27 cellular contexts compared by ENCODE assay signal in genomic region chr18:49483198-49483597, GRCh38. TPM values are rescaled to one million over a fixed set of nuclear protein-coding genes. Genes with fewer than 3 reads are reported as not detected.
DNase-seq lines count a peak whose midpoint lies in the region; ATAC-seq and TF ChIP-seq lines count a peak whose summit lies in the region.
"Had no signal": no experiment of that assay in that cellular context is flagged by ENCODE, and none has a peak within 500 bp of the region (broad histone marks: within the 10 kb centered on the region; RNA-seq: fewer than 3 reads in every experiment).

No MANE protein-coding gene starts in this region.

- no peak for ATAC-seq in activated CD8-positive, alpha-beta T cell treated with anti-CD3 and anti-CD28 coated beads for 36 hours
- ATAC-seq in activated CD8-positive, alpha-beta T cell treated with anti-CD3 and anti-CD28 coated beads, Interleukin-2, amount 10 ng/mL, durations not matched to agents 7 days and 5 days, result no peak
- ATAC-seq in CD4-positive, alpha-beta T cell (ENCODE audit: poor library complexity), result no peak
- no peak for ATAC-seq in SK-N-SH treated with all-trans-retinoic acid at 6 μM for 48 hours
- no peak for ATAC-seq in naive thymus-derived CD4-positive, alpha-beta T cell
- ATAC-seq in GM18873 (IDR thresholded peaks at IDR 0.05; ENCODE audit: low FRiP score, unreplicated experiment), result no peak
- ATAC-seq: PC-3, Right ventricle myocardium inferior had no signal

- no peak for DNase-seq in activated CD8-positive, alpha-beta T cell treated with anti-CD3 and anti-CD28 coated beads for 36 hours
- DNase-seq in activated CD8-positive, alpha-beta T cell treated with anti-CD3 and anti-CD28 coated beads, Interleukin-2, amount 10 ng/mL, durations not matched to agents 7 days and 5 days, result no peak
- DNase-seq in CD4-positive, alpha-beta T cell, result no peak
- no peak for DNase-seq in naive thymus-derived CD4-positive, alpha-beta T cell
- DNase-seq in NCI-H446 (lab: John Stamatoyannopoulos, UW), result no peak
- DNase-seq in GM20000 (ENCODE audit: low spot score), result no peak
- DNase-seq: 8988T; ACHN; BE2C; DMS153; DND-41; GM23248; H7; NCI-H1092; NCI-H1417 treated with DMSO at 0.1 percent for 48 hours; NCI-H187; NCI-H2171 treated with DMSO at 0.1 percent for 48 hours; NCI-H345; NCI-H524 treated with DMSO at 0.1 percent for 48 hours; NCI-H82; NK-92 treated with Interleukin-12 subunit alpha and Interleukin-12 subunit beta, amount 100 ng/mL, for 24 hours; PC-3; SJCRH30 had no signal

- no peaks in the 10 kb centered on the region for H3K27me3 Mint-ChIP-seq in activated CD8-positive, alpha-beta T cell treated with anti-CD3 and anti-CD28 coated beads for 36 hours
- H3K27me3 Mint-ChIP-seq in activated CD8-positive, alpha-beta T cell treated with anti-CD3 and anti-CD28 coated beads, Interleukin-2, amount 10 ng/mL, durations not matched to agents 7 days and 5 days (ENCODE audit: low read depth), result no peaks in the 10 kb centered on the region
- H3K27me3 Mint-ChIP-seq in CD4-positive, alpha-beta T cell, result no peaks in the 10 kb centered on the region
- H3K27me3 Mint-ChIP-seq in naive thymus-derived CD4-positive, alpha-beta T cell, result no peaks in the 10 kb centered on the region

- no peak overlapping the region for H3K4me3 Mint-ChIP-seq in activated CD8-positive, alpha-beta T cell treated with anti-CD3 and anti-CD28 coated beads for 36 hours
- H3K4me3 Mint-ChIP-seq in activated CD8-positive, alpha-beta T cell treated with anti-CD3 and anti-CD28 coated beads, Interleukin-2, amount 10 ng/mL, durations not matched to agents 7 days and 5 days, result no peak overlapping the region
- H3K4me3 Mint-ChIP-seq in CD4-positive, alpha-beta T cell, result peak overlapping the region; percentile 73
- H3K4me3 Mint-ChIP-seq in naive thymus-derived CD4-positive, alpha-beta T cell, result peak overlapping the region in 2 of 10 donors; percentile 25 to 53
- H3K4me3 Mint-ChIP-seq: CD14-positive monocyte had no signal

- H3K4me1 Mint-ChIP-seq in activated CD8-positive, alpha-beta T cell treated with anti-CD3 and anti-CD28 coated beads for 36 hours (ENCODE audit: low read depth), result peaks cover 31% of the 10 kb centered on the region
- H3K4me1 Mint-ChIP-seq in activated CD8-positive, alpha-beta T cell treated with anti-CD3 and anti-CD28 coated beads, Interleukin-2, amount 10 ng/mL, durations not matched to agents 7 days and 5 days (ENCODE audit: low read depth), result peaks cover 29% of the 10 kb centered on the region
- H3K4me1 Mint-ChIP-seq in CD4-positive, alpha-beta T cell (ENCODE audit: low read depth), result peaks cover 41% of the 10 kb centered on the region
- H3K4me1 Mint-ChIP-seq in naive thymus-derived CD4-positive, alpha-beta T cell, result peaks cover 23 to 58% (median 47%) of the 10 kb centered on the region in 7 donors

- H3K4me3 ChIP-seq in naive thymus-derived CD4-positive, alpha-beta T cell (ENCODE audit: low read length), result no peak overlapping the region
- H3K4me3 ChIP-seq: GM23248, SJCRH30 had no signal

- peaks cover 0 to 50% (median 7%) of the 10 kb centered on the region in 3 experiments for H3K36me3 ChIP-seq in naive thymus-derived CD4-positive, alpha-beta T cell (ENCODE audit: control insufficient read depth in 2 of 3, insufficient read depth in 3 of 3, low read length in 3 of 3)

- peaks cover 17 to 19% of the 10 kb centered on the region in 2 donors for H3K4me1 ChIP-seq in naive thymus-derived CD4-positive, alpha-beta T cell (ENCODE audit: control insufficient read depth in 2 of 2, insufficient read depth in 2 of 2, low read length in 2 of 2)
- H3K4me1 ChIP-seq: BE2C had no signal

- H3K27ac ChIP-seq in CD4-positive, alpha-beta T cell (ENCODE audit: low read depth, low read length), result no peak overlapping the region
- H3K27ac ChIP-seq in naive thymus-derived CD4-positive, alpha-beta T cell (ENCODE audit: low read depth, low read length), result no peak overlapping the region
- H3K27ac ChIP-seq: GM23248, SJCRH30 had no signal

- TF ChIP-seq CTCF in activated CD8-positive, alpha-beta T cell treated with anti-CD3 and anti-CD28 coated beads for 36 hours (IDR thresholded peaks at IDR 0.05), result no peak
- TF ChIP-seq CTCF in CD4-positive, alpha-beta T cell (IDR thresholded peaks at IDR 0.05), result no peak
- TF ChIP-seq CTCF in GM20000 (IDR thresholded peaks at IDR 0.05; ENCODE audit: extremely low read depth, missing control alignments), result no peak

- CTCF ChIA-PET in activated CD8-positive, alpha-beta T cell treated with anti-CD3 and anti-CD28 coated beads for 36 hours (lab: Charles Lee), result interaction anchor here (1.2 to 1.6 kb wide), 2 partner anchors 18 to 806 kb away, joined by 3 to 7 read pairs; no protein-coding TSS in a partner anchor
- CTCF ChIA-PET in activated CD8-positive, alpha-beta T cell treated with anti-CD3 and anti-CD28 coated beads, Interleukin-2, amount 10 ng/mL, durations not matched to agents 7 days and 5 days (lab: Charles Lee), result no interaction called here
- CTCF ChIA-PET in CD4-positive, alpha-beta T cell (lab: Charles Lee), result interaction anchor here (0.7 to 1.5 kb wide), 2 partner anchors 23 to 786 kb away, joined by 3 to 5 read pairs; partner anchors contain the start of gene DYM
- CTCF ChIA-PET in naive thymus-derived CD4-positive, alpha-beta T cell (lab: Charles Lee), result no interaction called here

- peaks cover 49% of the 10 kb centered on the region for H3K36me3 Mint-ChIP-seq in activated CD8-positive, alpha-beta T cell treated with anti-CD3 and anti-CD28 coated beads for 36 hours (ENCODE audit: low read depth)
- H3K36me3 Mint-ChIP-seq in activated CD8-positive, alpha-beta T cell treated with anti-CD3 and anti-CD28 coated beads, Interleukin-2, amount 10 ng/mL, durations not matched to agents 7 days and 5 days (ENCODE audit: low read depth), result peaks cover 50% of the 10 kb centered on the region
- H3K36me3 Mint-ChIP-seq in CD4-positive, alpha-beta T cell (ENCODE audit: low read depth), result peaks cover 78% of the 10 kb centered on the region
- peaks cover 12 to 30% (median 28%) of the 10 kb centered on the region in 5 donors for H3K36me3 Mint-ChIP-seq in naive thymus-derived CD4-positive, alpha-beta T cell

- no peaks in the 10 kb centered on the region for H3K9me3 Mint-ChIP-seq in activated CD8-positive, alpha-beta T cell treated with anti-CD3 and anti-CD28 coated beads for 36 hours
- no peaks in the 10 kb centered on the region for H3K9me3 Mint-ChIP-seq in activated CD8-positive, alpha-beta T cell treated with anti-CD3 and anti-CD28 coated beads, Interleukin-2, amount 10 ng/mL, durations not matched to agents 7 days and 5 days (ENCODE audit: insufficient read depth)
- no peaks in the 10 kb centered on the region for H3K9me3 Mint-ChIP-seq in CD4-positive, alpha-beta T cell
- no peaks in the 10 kb centered on the region for H3K9me3 Mint-ChIP-seq in naive thymus-derived CD4-positive, alpha-beta T cell
- H3K9me3 Mint-ChIP-seq: CD14-positive monocyte had no signal

- H3K27ac Mint-ChIP-seq in activated CD8-positive, alpha-beta T cell treated with anti-CD3 and anti-CD28 coated beads for 36 hours, result peak overlapping the region; percentile 47
- no peak overlapping the region for H3K27ac Mint-ChIP-seq in activated CD8-positive, alpha-beta T cell treated with anti-CD3 and anti-CD28 coated beads, Interleukin-2, amount 10 ng/mL, durations not matched to agents 7 days and 5 days
- H3K27ac Mint-ChIP-seq in CD4-positive, alpha-beta T cell, result peak overlapping the region; percentile 40
- peak overlapping the region in 6 of 9 donors; percentile 5 to 75 (median 54) for H3K27ac Mint-ChIP-seq in naive thymus-derived CD4-positive, alpha-beta T cell

- no peaks in the 10 kb centered on the region for H3K9me3 ChIP-seq in CD4-positive, alpha-beta T cell (ENCODE audit: control insufficient read depth, low read length)
- no peaks in the 10 kb centered on the region for H3K9me3 ChIP-seq in naive thymus-derived CD4-positive, alpha-beta T cell (ENCODE audit: control insufficient read depth in 2 of 3, low read length in 3 of 3)
- H3K9me3 ChIP-seq: BE2C, SJCRH30 had no signal

- no peaks in the 10 kb centered on the region for H3K27me3 ChIP-seq in CD4-positive, alpha-beta T cell (ENCODE audit: control insufficient read depth, insufficient read depth, low read length)
- H3K27me3 ChIP-seq in naive thymus-derived CD4-positive, alpha-beta T cell (ENCODE audit: control insufficient read depth in 2 of 2, insufficient read depth in 2 of 2, low read length in 2 of 2), result no peaks in the 10 kb centered on the region
- H3K27me3 ChIP-seq: BE2C, SJCRH30 had no signal

- intact Hi-C loops in activated CD8-positive, alpha-beta T cell treated with anti-CD3 and anti-CD28 coated beads for 36 hours (cut with micrococcal nuclease), result no loop called here
- intact Hi-C loops in CD4-positive, alpha-beta T cell (cut with DNase I, micrococcal nuclease), result loop anchor here in 1 of 2 experiments (10.0 kb wide), 3 partner anchors 948 to 1692 kb away; partner anchors contain the start of genes CTIF and SMAD2
- intact Hi-C loops in naive thymus-derived CD4-positive, alpha-beta T cell (cut with micrococcal nuclease), result no loop called here

- POLR2A ChIA-PET in activated CD8-positive, alpha-beta T cell treated with anti-CD3 and anti-CD28 coated beads for 36 hours (lab: Charles Lee), result interaction anchor here (0.7 to 1.0 kb wide), 3 partner anchors 22 to 427 kb away, joined by 3 to 7 read pairs (median 3); partner anchors contain the start of gene DYM
- POLR2A ChIA-PET in activated CD8-positive, alpha-beta T cell treated with anti-CD3 and anti-CD28 coated beads, Interleukin-2, amount 10 ng/mL, durations not matched to agents 7 days and 5 days (lab: Charles Lee), result interaction anchor here (1.1 to 1.3 kb wide), 2 partner anchors 22 to 24 kb away, joined by 3 read pairs; partner anchors contain the start of gene DYM
- POLR2A ChIA-PET in CD4-positive, alpha-beta T cell (lab: Charles Lee), result interaction anchor here (1.6 kb wide), 1 partner anchor 22 kb away, joined by 7 read pairs; the partner anchor contains the start of gene DYM
- POLR2A ChIA-PET in naive thymus-derived CD4-positive, alpha-beta T cell (lab: Charles Lee), result interaction anchor here (0.6 to 1.3 kb wide), 3 partner anchors 15 to 80 kb away, joined by 3 to 6 read pairs (median 3); partner anchors contain the start of gene DYM

RNA-seq across cellular contexts. Expression of gene C18orf32, which starts 3.8 kb away (rescaled TPM):
- total RNA-seq in activated CD8-positive, alpha-beta T cell treated with anti-CD3 and anti-CD28 coated beads for 36 hours, result 10 to 100 TPM; 21.7 to 22.4 TPM
- total RNA-seq in activated CD8-positive, alpha-beta T cell treated with anti-CD3 and anti-CD28 coated beads, Interleukin-2, amount 10 ng/mL, durations not matched to agents 7 days and 5 days, result 10 to 100 TPM; 14.9 to 20.9 TPM
- total RNA-seq in CD4-positive, alpha-beta T cell, result 10 to 100 TPM; 38.2 to 40.1 TPM
- 10 to 100 TPM; 22.5 to 53.6 (median 31.5) TPM for total RNA-seq in naive thymus-derived CD4-positive, alpha-beta T cell
- 10 to 100 TPM; 51.8 to 84.1 TPM for polyA plus RNA-seq in naive thymus-derived CD4-positive, alpha-beta T cell

RNA-seq across cellular contexts. Expression of gene RPL17, which starts 9.1 kb away (rescaled TPM):
- 1,000 to 10,000 TPM; 2,442 to 2,539 TPM for total RNA-seq in activated CD8-positive, alpha-beta T cell treated with anti-CD3 and anti-CD28 coated beads for 36 hours
- total RNA-seq in activated CD8-positive, alpha-beta T cell treated with anti-CD3 and anti-CD28 coated beads, Interleukin-2, amount 10 ng/mL, durations not matched to agents 7 days and 5 days, result 1,000 to 10,000 TPM; 1,415 to 1,420 TPM
- total RNA-seq in CD4-positive, alpha-beta T cell, result 1,000 to 10,000 TPM; 3,011 to 3,031 TPM
- 1,000 to 10,000 TPM; 1,513 to 2,518 (median 2,392) TPM for total RNA-seq in naive thymus-derived CD4-positive, alpha-beta T cell
- polyA plus RNA-seq in naive thymus-derived CD4-positive, alpha-beta T cell, result 1,000 to 10,000 TPM; 2,255 to 2,421 TPM

RNA-seq across cellular contexts. Expression of gene DYM, which starts 22.8 kb away (rescaled TPM):
- 10 to 100 TPM; 63.7 to 69.3 TPM for total RNA-seq in activated CD8-positive, alpha-beta T cell treated with anti-CD3 and anti-CD28 coated beads for 36 hours
- 10 to 100 TPM; 61.9 to 68.1 TPM for total RNA-seq in activated CD8-positive, alpha-beta T cell treated with anti-CD3 and anti-CD28 coated beads, Interleukin-2, amount 10 ng/mL, durations not matched to agents 7 days and 5 days
- total RNA-seq in CD4-positive, alpha-beta T cell, result 10 to 100 TPM; 45.3 to 48.2 TPM
- total RNA-seq in naive thymus-derived CD4-positive, alpha-beta T cell, result 10 to 100 TPM; 60.3 to 71.0 (median 64.1) TPM
- 10 to 100 TPM; 29.2 to 41.6 TPM for polyA plus RNA-seq in naive thymus-derived CD4-positive, alpha-beta T cell

Comparison
In these comparisons a context has a peak if more than half of its experiments do, and no peak if none do; other contexts are left out.
1. CTCF ChIA-PET loops: an anchor here in activated CD8-positive, alpha-beta T cell treated with anti-CD3 and anti-CD28 coated beads for 36 hours (1.2 to 1.6 kb wide) and CD4-positive, alpha-beta T cell (0.7 to 1.5 kb wide); none called in activated CD8-positive, alpha-beta T cell treated with anti-CD3 and anti-CD28 coated beads, Interleukin-2, amount 10 ng/mL, durations not matched to agents 7 days and 5 days and naive thymus-derived CD4-positive, alpha-beta T cell.